16 cellular contexts compared by ENCODE assay signal in genomic region chr12:6442799-6443198, GRCh38. TPM values are rescaled to one million over a fixed set of nuclear protein-coding genes. Genes with fewer than 3 reads are reported as not detected.
A peak's percentile ranks its signal among the peaks of the same experiment; 100 is the strongest.
DNase-seq lines count a peak whose midpoint lies in the region; ATAC-seq and TF ChIP-seq lines count a peak whose summit lies in the region.
"Had no signal": no experiment of that assay in that cellular context is flagged by ENCODE, and none has a peak within 500 bp of the region (broad histone marks: within the 10 kb centered on the region; RNA-seq: fewer than 3 reads in every experiment).

No MANE protein-coding gene starts in this region.

- no peak for DNase-seq in stimulated activated naive CD8-positive, alpha-beta T cell treated with anti-CD3 and anti-CD28 coated beads, Interleukin-15, Interleukin-2, amounts not matched to agents 100 U/mL and 50 U/mL, for 24 hours
- DNase-seq in NAMALWA (ENCODE audit: low spot score) (peak; percentile 55), transverse colon (no peak), mesenteric fat pad (ENCODE audit: low spot score) (no peak), activated gamma-delta T cell treated with Interleukin-2 at 50 U/mL for 16 hours (no peak)
- DNase-seq in activated naive CD8-positive, alpha-beta T cell treated with anti-CD3 and anti-CD28 coated beads, Interleukin-2, amount 10 ng/mL, durations not matched to agents 7 days and 5 days = no peak
- DNase-seq: dermis blood vessel endothelial cell, lower lobe of right lung, NCI-H1105, NCI-H2171 treated with DMSO at 0.1 percent for 48 hours, WERI-Rb-1 had no signal

- H3K4me1 ChIP-seq in transverse colon = no peaks in the 10 kb centered on the region
- H3K4me1 ChIP-seq: lower lobe of right lung had no signal

- no peaks in the 10 kb centered on the region for H3K27me3 ChIP-seq in transverse colon

- ATAC-seq in stimulated activated naive CD8-positive, alpha-beta T cell treated with anti-CD3 and anti-CD28 coated beads, Interleukin-15, Interleukin-2, amounts not matched to agents 100 U/mL and 50 U/mL, for 24 hours = no peak
- no peak for ATAC-seq in activated naive CD8-positive, alpha-beta T cell treated with anti-CD3 and anti-CD28 coated beads, Interleukin-2, amount 10 ng/mL, durations not matched to agents 7 days and 5 days (ENCODE audit: low read depth)
- ATAC-seq in GM18511 (IDR thresholded peaks at IDR 0.05; ENCODE audit: unreplicated experiment) = no peak
- ATAC-seq: lower lobe of right lung had no signal

- no peak for TF ChIP-seq POLR2A in transverse colon (IDR thresholded peaks at IDR 0.05)

- H3K27ac Mint-ChIP-seq in stimulated activated naive CD8-positive, alpha-beta T cell treated with anti-CD3 and anti-CD28 coated beads, Interleukin-15, Interleukin-2, amounts not matched to agents 100 ng/mL and 50 ng/mL, for 24 hours = peak overlapping the region; percentile 100
- H3K27ac Mint-ChIP-seq in activated naive CD8-positive, alpha-beta T cell treated with anti-CD3 and anti-CD28 coated beads, Interleukin-2, amount 10 ng/mL, durations not matched to agents 7 days and 5 days = peak overlapping the region; percentile 94
- H3K27ac Mint-ChIP-seq: brain had no signal

- H3K9me3 Mint-ChIP-seq in stimulated activated naive CD8-positive, alpha-beta T cell treated with anti-CD3 and anti-CD28 coated beads, Interleukin-15, Interleukin-2, amounts not matched to agents 100 ng/mL and 50 ng/mL, for 24 hours = no peaks in the 10 kb centered on the region
- H3K9me3 Mint-ChIP-seq in activated naive CD8-positive, alpha-beta T cell treated with anti-CD3 and anti-CD28 coated beads, Interleukin-2, amount 10 ng/mL, durations not matched to agents 7 days and 5 days = no peaks in the 10 kb centered on the region
- H3K9me3 Mint-ChIP-seq: brain had no signal

- in situ Hi-C loops in transverse colon (cut with MboI; ENCODE audit: low pct_ligation_motif_present in 1 of 4, low pct_unique_long_range_greater_than_20kb in 1 of 4, low sequenced_read_pairs in 3 of 4) = loop anchor here in 1 of 4 donors (25.0 kb wide), 1 partner anchor 95 kb away; the partner anchor contains the start of gene GAPDH

- intact Hi-C loops in transverse colon (cut with DNase I; ENCODE audit: low total_unique reads) = no loop called here

- peaks cover 62% of the 10 kb centered on the region for H3K36me3 Mint-ChIP-seq in stimulated activated naive CD8-positive, alpha-beta T cell treated with anti-CD3 and anti-CD28 coated beads, Interleukin-15, Interleukin-2, amounts not matched to agents 100 ng/mL and 50 ng/mL, for 24 hours (ENCODE audit: low read depth)
- H3K36me3 Mint-ChIP-seq in activated naive CD8-positive, alpha-beta T cell treated with anti-CD3 and anti-CD28 coated beads, Interleukin-2, amount 10 ng/mL, durations not matched to agents 7 days and 5 days = peaks cover 19% of the 10 kb centered on the region

- no peaks in the 10 kb centered on the region for H3K9me3 ChIP-seq in transverse colon
- H3K9me3 ChIP-seq: lower lobe of right lung, thoracic aorta had no signal

- H3K27ac ChIP-seq in transverse colon = peak overlapping the region; percentile 16 to 57 (median 49)
- H3K27ac ChIP-seq: lower lobe of right lung, thoracic aorta, WERI-Rb-1 had no signal

- 73 to 87% methylated on average over 4 to 8 of the region's 8 CpGs for WGBS in transverse colon (ENCODE audit: low coverage in 1 of 2), 2 donors

- no peak for TF ChIP-seq EP300 in transverse colon (IDR thresholded peaks at IDR 0.05; ENCODE audit: low read depth)

- POLR2A ChIA-PET in activated naive CD8-positive, alpha-beta T cell treated with anti-CD3 and anti-CD28 coated beads, Interleukin-2, amount 10 ng/mL, durations not matched to agents 7 days and 5 days (lab: Charles Lee) = interaction anchor here (1.5 to 6.4 kb wide), 7 partner anchors 9 to 93 kb away, joined by 3 to 177 read pairs (median 37); partner anchors contain the start of genes GAPDH, TAPBPL and VAMP1

- H3K4me3 Mint-ChIP-seq in stimulated activated naive CD8-positive, alpha-beta T cell treated with anti-CD3 and anti-CD28 coated beads, Interleukin-15, Interleukin-2, amounts not matched to agents 100 ng/mL and 50 ng/mL, for 24 hours = peak overlapping the region; percentile 100
- peak overlapping the region; percentile 37 for H3K4me3 Mint-ChIP-seq in activated naive CD8-positive, alpha-beta T cell treated with anti-CD3 and anti-CD28 coated beads, Interleukin-2, amount 10 ng/mL, durations not matched to agents 7 days and 5 days
- H3K4me3 Mint-ChIP-seq: brain had no signal

- H3K4me3 ChIP-seq in transverse colon = no peak overlapping the region
- H3K4me3 ChIP-seq: lower lobe of right lung, thoracic aorta had no signal

- H3K4me1 Mint-ChIP-seq in stimulated activated naive CD8-positive, alpha-beta T cell treated with anti-CD3 and anti-CD28 coated beads, Interleukin-15, Interleukin-2, amounts not matched to agents 100 ng/mL and 50 ng/mL, for 24 hours (ENCODE audit: low read depth) = peaks cover 93% of the 10 kb centered on the region
- peaks cover 51% of the 10 kb centered on the region for H3K4me1 Mint-ChIP-seq in activated naive CD8-positive, alpha-beta T cell treated with anti-CD3 and anti-CD28 coated beads, Interleukin-2, amount 10 ng/mL, durations not matched to agents 7 days and 5 days

- TF ChIP-seq CTCF in transverse colon (IDR thresholded peaks at IDR 0.05) = no peak

- H3K36me3 ChIP-seq in transverse colon = no peaks in the 10 kb centered on the region
- H3K36me3 ChIP-seq: lower lobe of right lung had no signal

- no peaks in the 10 kb centered on the region for H3K27me3 Mint-ChIP-seq in stimulated activated naive CD8-positive, alpha-beta T cell treated with anti-CD3 and anti-CD28 coated beads, Interleukin-15, Interleukin-2, amounts not matched to agents 100 ng/mL and 50 ng/mL, for 24 hours
- H3K27me3 Mint-ChIP-seq in activated naive CD8-positive, alpha-beta T cell treated with anti-CD3 and anti-CD28 coated beads, Interleukin-2, amount 10 ng/mL, durations not matched to agents 7 days and 5 days = no peaks in the 10 kb centered on the region

RNA-seq across cellular contexts. Expression of gene CD27, which starts 2.0 kb away (rescaled TPM):
- total RNA-seq in activated naive CD8-positive, alpha-beta T cell treated with anti-CD3 and anti-CD28 coated beads, Interleukin-2, amount 10 ng/mL, durations not matched to agents 7 days and 5 days = 100 to 1,000 TPM; 152 to 158 TPM
- total RNA-seq in transverse colon (10 to 100 TPM in 1 of 4 donors, 1 to 10 TPM in 2, not detected in 1; 1.1 to 16.8 (median 2.3) TPM), mesenteric fat pad (not detected)
- total RNA-seq: dermis blood vessel endothelial cell, renal cortical epithelial cell had no signal

RNA-seq across cellular contexts. Expression of gene TAPBPL, which starts 9.0 kb away (rescaled TPM):
- total RNA-seq in activated naive CD8-positive, alpha-beta T cell treated with anti-CD3 and anti-CD28 coated beads, Interleukin-2, amount 10 ng/mL, durations not matched to agents 7 days and 5 days = 10 to 100 TPM; 49.4 to 50.1 TPM
- total RNA-seq in transverse colon (10 to 100 TPM; 47.6 to 99.1 (median 79.3) TPM), mesenteric fat pad (13.0 TPM)

RNA-seq across cellular contexts. Expression of gene VAMP1, which starts 27.7 kb away (rescaled TPM):
- 10 to 100 TPM; 65.5 to 72.1 TPM for total RNA-seq in activated naive CD8-positive, alpha-beta T cell treated with anti-CD3 and anti-CD28 coated beads, Interleukin-2, amount 10 ng/mL, durations not matched to agents 7 days and 5 days
- total RNA-seq in transverse colon (10 to 100 TPM in 3 of 4 donors, 1 to 10 TPM in 1; 2.6 to 23.1 (median 17.7) TPM), mesenteric fat pad (5.8 TPM)

RNA-seq across cellular contexts. Expression of gene MRPL51, which starts 50.3 kb away (rescaled TPM):
- 100 to 1,000 TPM; 169 to 170 TPM for total RNA-seq in activated naive CD8-positive, alpha-beta T cell treated with anti-CD3 and anti-CD28 coated beads, Interleukin-2, amount 10 ng/mL, durations not matched to agents 7 days and 5 days
- total RNA-seq in transverse colon (10 to 100 TPM in 3 of 4 donors, 1 to 10 TPM in 1; 2.6 to 49.7 (median 40.9) TPM), mesenteric fat pad (116 TPM)

RNA-seq across cellular contexts. Expression of gene NCAPD2, which starts 51.1 kb away (rescaled TPM):
- 100 to 1,000 TPM; 147 to 157 TPM for total RNA-seq in activated naive CD8-positive, alpha-beta T cell treated with anti-CD3 and anti-CD28 coated beads, Interleukin-2, amount 10 ng/mL, durations not matched to agents 7 days and 5 days
- total RNA-seq in transverse colon (10 to 100 TPM; 18.3 to 20.2 (median 19.2) TPM), mesenteric fat pad (12.8 TPM)

Comparison
In these comparisons a context has a peak if more than half of its experiments do, and no peak if none do; other contexts are left out.
1. RNA of gene CD27, which starts 2.0 kb away (total RNA-seq): 152 to 158 TPM in activated naive CD8-positive, alpha-beta T cell treated with anti-CD3 and anti-CD28 coated beads, Interleukin-2, amount 10 ng/mL, durations not matched to agents 7 days and 5 days; 1.1 to 16.8 TPM in transverse colon and not detected in mesenteric fat pad (single experiment); every median in the first group is over 4 times any median in the second.